In genomic region chr13:72255908-72256307, GRCh38 we compare ENCODE assay signal across 8 cellular contexts.
A peak's percentile ranks its signal among the peaks of the same experiment; 100 is the strongest.
DNase-seq lines count a peak whose midpoint lies in the region; ATAC-seq and TF ChIP-seq lines count a peak whose summit lies in the region.

No MANE protein-coding gene starts in this region.

- no CpG with 5 or more reads among the region's 7 CpGs for WGBS in mesendoderm (ENCODE audit: extremely low coverage, insufficient coverage, low lambda C conversion rate)
- 49 to 51% methylated on average over 7 of the region's 7 CpGs for WGBS in esophagus squamous epithelium, 2 donors

- ATAC-seq in HG03378 (IDR thresholded peaks at IDR 0.05; ENCODE audit: unreplicated experiment) (no peak), GM19395 (IDR thresholded peaks at IDR 0.05; ENCODE audit: unreplicated experiment) (no peak)

- H3K36me3 ChIP-seq in GM06990 (ENCODE audit: control insufficient read depth, insufficient read depth, low read length): no peaks in the 10 kb centered on the region
- H3K36me3 ChIP-seq in mesendoderm (ENCODE audit: control insufficient read depth, insufficient read depth, low read length): no peaks in the 10 kb centered on the region
- no peaks in the 10 kb centered on the region for H3K36me3 ChIP-seq in esophagus squamous epithelium

- DNase-seq in GM06990 (ENCODE audit: extremely low read depth, insufficient read length): no peak
- DNase-seq in NCI-H146 (lab: John Stamatoyannopoulos, UW): peak; percentile 55
- peak; percentile 80 for DNase-seq in astrocyte of the hippocampus (ENCODE audit: low read depth, low spot score)
- peak; percentile 85 for DNase-seq in mesendoderm
- no peak for DNase-seq in esophagus squamous epithelium (lab: John Stamatoyannopoulos, UW)
- DNase-seq in GM10266 (ENCODE audit: extremely low spot score): no peak

- no peak overlapping the region for H2BK15ac ChIP-seq in mesendoderm (replicated peaks; ENCODE audit: low read depth)

- no peak overlapping the region for H2BK120ac ChIP-seq in mesendoderm (ENCODE audit: low read depth, low read length)

- no peak overlapping the region for H2BK5ac ChIP-seq in mesendoderm (ENCODE audit: low read length)

- no peak overlapping the region for H3K9ac ChIP-seq in mesendoderm (ENCODE audit: low read length)

- H3K23ac ChIP-seq in mesendoderm (ENCODE audit: low read length): no peak overlapping the region

- no peaks in the 10 kb centered on the region for H3K79me1 ChIP-seq in mesendoderm (ENCODE audit: low read length)

- H3K4me3 ChIP-seq in GM06990 (replicated peaks; ENCODE audit: low read depth, low read length): no peak overlapping the region
- H3K4me3 ChIP-seq in mesendoderm (ENCODE audit: low read length): no peak overlapping the region
- no peak overlapping the region for H3K4me3 ChIP-seq in esophagus squamous epithelium

- no peak overlapping the region for H3K27ac ChIP-seq in mesendoderm (ENCODE audit: low read depth, low read length)
- H3K27ac ChIP-seq in esophagus squamous epithelium: no peak overlapping the region

- H4K8ac ChIP-seq in mesendoderm (ENCODE audit: low read depth, low read length): no peak overlapping the region

- H3K56ac ChIP-seq in mesendoderm (ENCODE audit: low read length): no peak overlapping the region

- H3K4ac ChIP-seq in mesendoderm (ENCODE audit: low read depth, low read length): no peak overlapping the region

- H3K4me2 ChIP-seq in mesendoderm (ENCODE audit: low read length): no peak overlapping the region

- intact Hi-C loops in esophagus squamous epithelium (cut with DNase I): no loop called here

- H3K18ac ChIP-seq in mesendoderm (ENCODE audit: low read length): no peak overlapping the region

- no peaks in the 10 kb centered on the region for H3K9me3 ChIP-seq in esophagus squamous epithelium

- no peaks in the 10 kb centered on the region for H3K79me2 ChIP-seq in mesendoderm (ENCODE audit: control insufficient read depth, insufficient read depth, low read length)

- H4K5ac ChIP-seq in mesendoderm (ENCODE audit: low read length): no peak overlapping the region

- no peak for TF ChIP-seq POLR2A in esophagus squamous epithelium (IDR thresholded peaks at IDR 0.05)

- no peaks in the 10 kb centered on the region for H3K4me1 ChIP-seq in mesendoderm (ENCODE audit: control insufficient read depth, low read depth, low read length)
- H3K4me1 ChIP-seq in esophagus squamous epithelium: no peaks in the 10 kb centered on the region

- H3K27me3 ChIP-seq in GM06990 (replicated peaks; ENCODE audit: control insufficient read depth, insufficient read depth, low read length): no peaks in the 10 kb centered on the region
- H3K27me3 ChIP-seq in mesendoderm (ENCODE audit: insufficient read depth, low read length, poor library complexity): no peaks in the 10 kb centered on the region
- H3K27me3 ChIP-seq in esophagus squamous epithelium: no peaks in the 10 kb centered on the region

- no peak overlapping the region for H2AK5ac ChIP-seq in mesendoderm (ENCODE audit: low read length)

- peak; percentile 23 for TF ChIP-seq CTCF in GM06990 (IDR thresholded peaks at IDR 0.05; ENCODE audit: insufficient read depth, low read length, poor library complexity, severe bottlenecking)
- peak in 3 of 6 experiments; percentile 11 to 44 (median 30) for TF ChIP-seq CTCF in esophagus squamous epithelium (IDR thresholded peaks at IDR 0.05)
- no peak for TF ChIP-seq CTCF in GM10266 (IDR thresholded peaks at IDR 0.05; ENCODE audit: control insufficient read depth, insufficient read depth, low read depth, missing control alignments)

Comparison
In these comparisons a context has a peak if more than half of its experiments do, and no peak if none do; other contexts are left out.
1. DNase-seq: peak in NCI-H146 (single experiment), astrocyte of the hippocampus (single experiment) and mesendoderm (single experiment); none in GM06990 (single experiment), esophagus squamous epithelium (single experiment) and GM10266 (single experiment).